In genomic region chr13:110517505-110518149, GRCh38 we compare ENCODE assay signal across 31 cellular contexts. TPM values are rescaled to one million over a fixed set of nuclear protein-coding genes. Genes with fewer than 3 reads are reported as not detected.
A peak's percentile ranks its signal among the peaks of the same experiment; 100 is the strongest.
DNase-seq lines count a peak whose midpoint lies in the region; ATAC-seq, FAIRE-seq and TF ChIP-seq lines count a peak whose summit lies in the region.
"Had no signal": no experiment of that assay in that cellular context is flagged by ENCODE, and none has a peak within 500 bp of the region (broad histone marks: within the 10 kb centered on the region; RNA-seq: fewer than 3 reads in every experiment).

No MANE protein-coding gene starts in this region.

- no peak overlapping the region for H2BK120ac ChIP-seq in H1 (replicated peaks; ENCODE audit: low read depth, low read length)

- no peak overlapping the region for H3K23ac ChIP-seq in H1 (ENCODE audit: insufficient read length)

- H3K4me1 ChIP-seq in Peyer's patch (peaks cover 0 to 55% (median 8%) of the 10 kb centered on the region in 4 donors), H1 (replicated peaks in 1 of 4; ENCODE audit: control insufficient read depth in 3 of 4, insufficient read depth in 4 of 4, low read length in 3 of 4) (no peaks in the 10 kb centered on the region), lower lobe of right lung (peaks cover 43% of the 10 kb centered on the region), thoracic aorta (ENCODE audit: control insufficient read depth in 1 of 2, low read depth in 2 of 2) (peaks cover 28 to 56% of the 10 kb centered on the region in 2 donors), ovary (ENCODE audit: insufficient read depth) (peaks cover 2% of the 10 kb centered on the region)
- H3K4me1 ChIP-seq in effector memory CD4-positive, alpha-beta T cell (ENCODE audit: control insufficient read depth, insufficient read depth, low read length, poor library complexity, severe bottlenecking) = no peaks in the 10 kb centered on the region

- no peak overlapping the region for H3K14ac ChIP-seq in H1 (ENCODE audit: insufficient read length)

- TF ChIP-seq POLR2A in Peyer's patch (IDR thresholded peaks at IDR 0.05) (peak in 1 of 2 donors; percentile 17), H1 (IDR thresholded peaks at IDR 0.05; ENCODE audit: control extremely low read depth in 1 of 2, low read depth in 2 of 2, low read length in 2 of 2) (no peak), ovary (IDR thresholded peaks at IDR 0.05) (no peak)

- no peaks in the 10 kb centered on the region for H4K20me1 ChIP-seq in H1 (replicated peaks in 1 of 2; ENCODE audit: control insufficient read depth in 1 of 2, insufficient read depth in 2 of 2, low read length in 2 of 2)

- no peak overlapping the region for H3K56ac ChIP-seq in H1 (replicated peaks; ENCODE audit: insufficient read length, low read depth, low read length)

- ATAC-seq in lower lobe of right lung = peak; percentile 6 to 20
- no peak for ATAC-seq in thoracic aorta (ENCODE audit: insufficient number of reproducible peaks, low FRiP score, low read depth)
- no peak for ATAC-seq in stimulated activated naive CD8-positive, alpha-beta T cell treated with anti-CD3 and anti-CD28 coated beads, Interleukin-15, Interleukin-2, amounts not matched to agents 100 U/mL and 50 U/mL, for 24 hours
- ATAC-seq: activated CD4-positive, CD25-positive, alpha-beta regulatory T cell treated with anti-CD3 and anti-CD28 coated beads, Interleukin-2, amount 50 U/mL, for 24 hours; naive thymus-derived CD8-positive, alpha-beta T cell; stimulated activated effector memory CD8-positive, alpha-beta T cell treated with anti-CD3 and anti-CD28 coated beads, Interleukin-12 subunit alpha, Interleukin-12 subunit beta, amount 100 ng/mL, for 72 hours had no signal

- H4K91ac ChIP-seq in H1 (replicated peaks; ENCODE audit: insufficient read length, low read length) = no peak overlapping the region

- no peaks in the 10 kb centered on the region for H3K79me2 ChIP-seq in H1 (ENCODE audit: control insufficient read depth in 1 of 2, insufficient read depth in 2 of 2, low read length in 2 of 2)

- no peak overlapping the region for H4K5ac ChIP-seq in H1 (ENCODE audit: insufficient read length, low read depth, low read length)

- no peaks in the 10 kb centered on the region; the same call in 1 of the 2 replicates for H3K79me1 ChIP-seq in H1 (ENCODE audit: low read depth, low read length)

- peaks cover 0 to 35% (median 0%) of the 10 kb centered on the region in 3 donors for H3K36me3 ChIP-seq in Peyer's patch
- H3K36me3 ChIP-seq in H1 (ENCODE audit: control insufficient read depth in 2 of 4, insufficient read depth in 4 of 4, low read length in 3 of 4) = peaks cover 0 to 4% (median 2%) of the 10 kb centered on the region in 4 experiments; a peak in 3 of 8 replicates
- peaks cover 19% of the 10 kb centered on the region for H3K36me3 ChIP-seq in lower lobe of right lung
- peaks cover 18% of the 10 kb centered on the region for H3K36me3 ChIP-seq in thoracic aorta
- no peaks in the 10 kb centered on the region for H3K36me3 ChIP-seq in ovary
- no peaks in the 10 kb centered on the region for H3K36me3 ChIP-seq in effector memory CD4-positive, alpha-beta T cell (ENCODE audit: control insufficient read depth, insufficient read depth, low read length)

- H2AFZ ChIP-seq in H1 (ENCODE audit: low read length) = no peak overlapping the region

- no peaks in the 10 kb centered on the region for H3K9me3 ChIP-seq in Peyer's patch
- no peaks in the 10 kb centered on the region for H3K9me3 ChIP-seq in H1 (ENCODE audit: insufficient read depth in 2 of 2, low read depth in 1 of 2, low read length in 1 of 2)
- H3K9me3 ChIP-seq in lower lobe of right lung = no peaks in the 10 kb centered on the region
- H3K9me3 ChIP-seq in thoracic aorta = no peaks in the 10 kb centered on the region
- no peaks in the 10 kb centered on the region for H3K9me3 ChIP-seq in ovary
- no peaks in the 10 kb centered on the region for H3K9me3 ChIP-seq in effector memory CD4-positive, alpha-beta T cell (ENCODE audit: control insufficient read depth, low read length)
- H3K9me3 ChIP-seq: adrenal gland, left ventricle myocardium inferior, suprapubic skin had no signal

- DNase-seq in Peyer's patch (peak in 2 of 3 donors; percentile 69 to 87), H1 (ENCODE audit: low read depth in 1 of 2, low spot score in 2 of 2) (no peak), lower lobe of right lung (no peak), thoracic aorta (ENCODE audit: low spot score) (no peak), A172 (ENCODE audit: low spot score) (no peak), ovary (no peak)
- DNase-seq in stimulated activated naive CD8-positive, alpha-beta T cell treated with anti-CD3 and anti-CD28 coated beads, Interleukin-15, Interleukin-2, amounts not matched to agents 100 U/mL and 50 U/mL, for 24 hours = no peak
- no peak for DNase-seq in effector memory CD4-positive, alpha-beta T cell
- DNase-seq: activated CD4-positive, alpha-beta T cell treated with anti-CD3 and anti-CD28 coated beads, Interleukin-2, amount 50 U/mL, for 48 hours; activated naive CD4-positive, alpha-beta T cell treated with anti-CD3 and anti-CD28 coated beads for 36 hours; brain microvascular endothelial cell; CD4-positive, CD25-positive, alpha-beta regulatory T cell; foreskin fibroblast; heart right ventricle; left ventricle myocardium inferior; NCI-H1092 treated with DMSO at 0.1 percent for 48 hours; NCI-H187 treated with DMSO at 0.1 percent for 48 hours; NCI-H748 treated with DMSO at 0.1 percent for 48 hours; retina; stimulated activated CD4-positive, alpha-beta T cell treated with anti-CD3 and anti-CD28 coated beads, Interleukin-12 subunit alpha, Interleukin-12 subunit beta, amount 100 ng/mL, for 4 hours; stimulated activated CD4-positive, alpha-beta T cell treated with anti-CD3 and anti-CD28 coated beads, Interleukin-4, amount 100 ng/mL, for 24 hours had no signal

- TF ChIP-seq EP300 in H1 (IDR thresholded peaks at IDR 0.05; ENCODE audit: borderline replicate concordance in 1 of 2, low read depth in 2 of 2, low read length in 2 of 2) (no peak), ovary (IDR thresholded peaks at IDR 0.05) (no peak)

- H3K9ac ChIP-seq in H1 (replicated peaks in 1 of 4; ENCODE audit: extremely low read depth in 1 of 4, low read depth in 3 of 4, low read length in 3 of 4) = no peak overlapping the region

- no peak overlapping the region for H3K4me2 ChIP-seq in H1 (ENCODE audit: insufficient read depth in 1 of 2, low read depth in 2 of 2, low read length in 2 of 2)

- H3K27ac ChIP-seq in Peyer's patch (peak overlapping the region in 3 of 4 donors; percentile 50 to 81 (median 80)), H1 (ENCODE audit: low read depth, low read length) (no peak overlapping the region), lower lobe of right lung (no peak overlapping the region), thoracic aorta (peak overlapping the region; percentile 32 to 53), ovary (no peak overlapping the region)
- H3K27ac ChIP-seq in effector memory CD4-positive, alpha-beta T cell (ENCODE audit: insufficient read depth, low read length, poor library complexity, severe bottlenecking) = no peak overlapping the region
- H3K27ac ChIP-seq: brain microvascular endothelial cell, epithelial cell of prostate, left ventricle myocardium inferior, RWPE1, suprapubic skin had no signal

- no peak overlapping the region for H2BK5ac ChIP-seq in H1 (ENCODE audit: low read depth, low read length)

- intact Hi-C loops in lower lobe of right lung (cut with DNase I) (no loop called here), ovary (cut with DNase I) (no loop called here)

- TF ChIP-seq RAD21 in H1 (IDR thresholded peaks at IDR 0.05 in 1 of 2, conservative IDR thresholded peaks at IDR 0.05 in 1 of 2; ENCODE audit: low read depth in 2 of 2, low read length in 2 of 2) = no peak

- H3K23me2 ChIP-seq in H1 (ENCODE audit: low read depth, low read length) = no peaks in the 10 kb centered on the region

- TF ChIP-seq CTCF in Peyer's patch (IDR thresholded peaks at IDR 0.05) = no peak
- TF ChIP-seq CTCF in H1 (IDR thresholded peaks at IDR 0.05; ENCODE audit: control extremely low read depth in 1 of 3, insufficient read depth in 1 of 3, low read depth in 1 of 3, low read length in 3 of 3) = no peak
- no peak for TF ChIP-seq CTCF in lower lobe of right lung (IDR thresholded peaks at IDR 0.05)
- no peak for TF ChIP-seq CTCF in thoracic aorta (IDR thresholded peaks at IDR 0.05)
- no peak for TF ChIP-seq CTCF in ovary (IDR thresholded peaks at IDR 0.05)

- H4K8ac ChIP-seq in H1 (ENCODE audit: extremely low read depth, insufficient read depth, low read length) = no peak overlapping the region

- H2BK15ac ChIP-seq in H1 (ENCODE audit: low read length) = 0 out of 2 replicates have a peak overlapping the region, but pooled peaks have one; percentile 46

- no peak overlapping the region for H2BK12ac ChIP-seq in H1 (ENCODE audit: low read depth, low read length)

- no peak overlapping the region for H3K18ac ChIP-seq in H1 (ENCODE audit: extremely low read depth, low read length)

- H3K4me3 ChIP-seq in Peyer's patch (no peak overlapping the region), H1 (ENCODE audit: extremely low read depth in 1 of 4, insufficient read depth in 2 of 4, low read depth in 3 of 4, low read length in 4 of 4) (no peak overlapping the region), lower lobe of right lung (no peak overlapping the region), thoracic aorta (no peak overlapping the region), ovary (no peak overlapping the region)
- no peak overlapping the region for H3K4me3 ChIP-seq in effector memory CD4-positive, alpha-beta T cell (ENCODE audit: insufficient read depth, low read depth, low read length, poor library complexity, severe bottlenecking)
- H3K4me3 ChIP-seq: adrenal gland, heart right ventricle, left ventricle myocardium inferior, suprapubic skin had no signal

- CTCF ChIA-PET in H1 (lab: Charles Lee; ENCODE audit: partially characterized antibody) = interaction anchor here (0.8 to 2.1 kb wide), 5 partner anchors 9 to 42 kb away, joined by 3 to 20 read pairs (median 4); no protein-coding TSS in a partner anchor

- H2BK20ac ChIP-seq in H1 (ENCODE audit: low read length) = no peak overlapping the region

- H3K4ac ChIP-seq in H1 (replicated peaks; ENCODE audit: insufficient read length, low read depth, low read length) = no peak overlapping the region

- H3K27me3 ChIP-seq in Peyer's patch (no peaks in the 10 kb centered on the region), H1 (replicated peaks in 1 of 4; ENCODE audit: control insufficient read depth in 3 of 4, extremely low read depth in 1 of 4, insufficient read depth in 3 of 4, low read length in 3 of 4) (no peaks in the 10 kb centered on the region), lower lobe of right lung (ENCODE audit: low read depth) (no peaks in the 10 kb centered on the region), thoracic aorta (replicated peaks; ENCODE audit: insufficient read depth) (no peaks in the 10 kb centered on the region), ovary (no peaks in the 10 kb centered on the region)
- no peaks in the 10 kb centered on the region for H3K27me3 ChIP-seq in effector memory CD4-positive, alpha-beta T cell (replicated peaks; ENCODE audit: control insufficient read depth, insufficient read depth, low read length, poor library complexity, severe bottlenecking)
- H3K27me3 ChIP-seq: adrenal gland, brain microvascular endothelial cell, heart right ventricle, suprapubic skin had no signal

- no peak for FAIRE-seq in H1 (lab: Jason Lieb, UNC)
- FAIRE-seq: D721Med, GM12892, TTC549 had no signal

- H2AK5ac ChIP-seq in H1 (ENCODE audit: low read depth, low read length) = no peak overlapping the region

- 84% methylated on average over 7 of the region's 7 CpGs; no CpG with 5 or more reads in 1 of the 2 experiments for WGBS in H1 (ENCODE audit: extremely low coverage in 1 of 2, insufficient coverage in 1 of 2, insufficient read length in 1 of 2, insufficient replicate concordance in 2 of 2, low coverage in 1 of 2, low lambda C conversion rate in 2 of 2, missing lambda C conversion rate in 1 of 2), 2 experiments
- WGBS in ovary, 3 donors = 57 to 72% (median 66%) methylated on average over 7 of the region's 7 CpGs

- POLR2A ChIA-PET in H1 (lab: Charles Lee; ENCODE audit: partially characterized antibody) = interaction anchor here (1.1 to 1.3 kb wide), 3 partner anchors 10 to 18 kb away, joined by 3 to 4 read pairs (median 4); no protein-coding TSS in a partner anchor

RNA-seq across cellular contexts. Expression of gene RAB20, which starts 43.9 kb away (rescaled TPM):
- total RNA-seq in Peyer's patch (10 to 100 TPM; 15.7 to 69.1 (median 62.2) TPM), lower lobe of right lung (51.3 TPM), thoracic aorta (10 to 100 TPM; 22.6 to 34.5 TPM), ovary (10 to 100 TPM; 14.5 to 32.6 (median 25.8) TPM)
- total RNA-seq in H1 (2021; fragmentation: NEBNext Ultra II Directional; extraction: Animal tissue kit (Norgen Biotek cat#: 25700)) = 24.7 and 27.9 TPM in 2 replicates
- polyA plus RNA-seq in H1 (2011; rRNA removed) (14.8 and 21.5 TPM in 2 replicates), ovary (10 to 100 TPM; 18.4 to 20.7 TPM)
- polyA plus RNA-seq in H1 (2011; cell fraction: cytosol; rRNA removed) = 23.6 TPM
- polyA plus RNA-seq in H1 (2011; cell fraction: nucleus; rRNA removed) = 14.3 TPM
- 17.1 to 20.8 TPM (median 17.7 TPM) in 4 replicates for polyA plus RNA-seq in H1 (2012, experiment 1 of 2)
- 24.0 TPM for polyA plus RNA-seq in H1 (2012, experiment 2 of 2)
- 16.4 TPM for polyA plus RNA-seq in H1 (2013, experiment 1 of 2)
- polyA plus RNA-seq in H1 (2013, experiment 2 of 2) = 16.1 TPM
- polyA minus RNA-seq in H1 (2011; rRNA and poly(A)+ RNA removed) = 8.5 and 11.9 TPM in 2 replicates
- polyA minus RNA-seq in H1 (2011; cell fraction: cytosol; rRNA and poly(A)+ RNA removed) = 11.2 TPM
- 4.9 TPM for polyA minus RNA-seq in H1 (2011; cell fraction: nucleus; rRNA and poly(A)+ RNA removed)
- total RNA-seq in A172 (2014; rRNA removed; shearing (Covaris generic)) = 1.7 and 3.6 TPM in 2 replicates
- total RNA-seq: CD4-positive, CD25-positive, alpha-beta regulatory T cell had no signal

Comparison
In these comparisons a context has a peak if more than half of its experiments do, and no peak if none do; other contexts are left out.
1. DNase-seq: peak in Peyer's patch (2 of 3); none in H1 (0 of 2), lower lobe of right lung (single experiment), thoracic aorta (single experiment), A172 (single experiment), ovary (0 of 5), stimulated activated naive CD8-positive, alpha-beta T cell treated with anti-CD3 and anti-CD28 coated beads, Interleukin-15, Interleukin-2, amounts not matched to agents 100 U/mL and 50 U/mL, for 24 hours (single experiment) and effector memory CD4-positive, alpha-beta T cell (0 of 3).
2. H3K27ac ChIP-seq: peak in Peyer's patch (3 of 4) and thoracic aorta (2 of 2); none in H1 (single experiment), lower lobe of right lung (single experiment), ovary (0 of 2) and effector memory CD4-positive, alpha-beta T cell (single experiment).
3. ATAC-seq: peak in lower lobe of right lung (2 of 2); none in thoracic aorta (single experiment) and stimulated activated naive CD8-positive, alpha-beta T cell treated with anti-CD3 and anti-CD28 coated beads, Interleukin-15, Interleukin-2, amounts not matched to agents 100 U/mL and 50 U/mL, for 24 hours (single experiment).